ENCODE assay signal across 26 cellular contexts in genomic region chr18:3138274-3138975, GRCh38.
DNase-seq lines count a peak whose midpoint lies in the region; ATAC-seq and TF ChIP-seq lines count a peak whose summit lies in the region.
"Had no signal": no experiment of that assay in that cellular context is flagged by ENCODE, and none has a peak within 500 bp of the region (broad histone marks: within the 10 kb centered on the region; RNA-seq: fewer than 3 reads in every experiment).

No MANE protein-coding gene starts in this region.

- TF ChIP-seq CTCF in VCaP (conservative IDR thresholded peaks at IDR 0.05) (no peak), gastrocnemius medialis (IDR thresholded peaks at IDR 0.05 in 4 of 5, conservative IDR thresholded peaks at IDR 0.05 in 1 of 5) (no peak)

- H3K9me3 ChIP-seq in right cardiac atrium (ENCODE audit: control insufficient read depth, low read length): no peaks in the 10 kb centered on the region
- H3K9me3 ChIP-seq in gastrocnemius medialis: no peaks in the 10 kb centered on the region

- H3K27ac ChIP-seq in VCaP (peak overlapping the region; percentile 54), right cardiac atrium (ENCODE audit: low read length) (peak overlapping the region; percentile 57), gastrocnemius medialis (peak overlapping the region; percentile 65 to 82 (median 76))
- H3K27ac ChIP-seq: KMS-11, RWPE1, SK-N-MC had no signal

- ATAC-seq in Right ventricle myocardium superior (ENCODE audit: poor library complexity) (peak; percentile 2), Right ventricle myocardium inferior (no peak), right cardiac atrium (no peak), gastrocnemius medialis (no peak), HG02588 (IDR thresholded peaks at IDR 0.05; ENCODE audit: unreplicated experiment) (no peak), GM18870 (IDR thresholded peaks at IDR 0.05; ENCODE audit: unreplicated experiment) (no peak)
- ATAC-seq: Panc1 had no signal

- in situ Hi-C loops in gastrocnemius medialis (cut with MboI; ENCODE audit: low sequenced_read_pairs in 4 of 4): loop anchor here in 3 of 4 donors (10.0 to 25.0 kb wide), 2 partner anchors 194 to 201 kb away; no protein-coding TSS in a partner anchor

- WGBS in right cardiac atrium: 70% methylated on average over 11 of the region's 11 CpGs

- DNase-seq in Right ventricle myocardium superior (no peak), Right ventricle myocardium inferior (ENCODE audit: missing footprints) (no peak), right cardiac atrium (no peak), gastrocnemius medialis (no peak), NCI-H187 (lab: John Stamatoyannopoulos, UW) (no peak)
- DNase-seq: Calu3, DND-41, H7, HFFc6, IMR-90, NCI-H1092, NCI-H1417 treated with DMSO at 0.1 percent for 48 hours, NCI-H1694 treated with DMSO at 0.1 percent for 48 hours, NCI-H2081 treated with DMSO at 0.1 percent for 48 hours, NCI-H2171, NCI-H226, NCI-H510A, NCI-H69, SIG-M5 had no signal

- H3K4me1 ChIP-seq in right cardiac atrium (ENCODE audit: control insufficient read depth, insufficient read depth, low read length): peaks cover 2% of the 10 kb centered on the region
- peaks cover 9 to 36% of the 10 kb centered on the region in 2 donors for H3K4me1 ChIP-seq in gastrocnemius medialis

- TF ChIP-seq POLR2A in gastrocnemius medialis (IDR thresholded peaks at IDR 0.05): no peak

- H3K4me3 ChIP-seq in right cardiac atrium (ENCODE audit: low read length): no peak overlapping the region
- no peak overlapping the region for H3K4me3 ChIP-seq in gastrocnemius medialis
- H3K4me3 ChIP-seq: SK-N-MC had no signal

- intact Hi-C loops in Right ventricle myocardium superior (cut with DNase I) (no loop called here), Right ventricle myocardium inferior (cut with DNase I) (no loop called here), right cardiac atrium (cut with DNase I) (loop anchor here in 1 of 4 donors (10.0 kb wide), 1 partner anchor 204 kb away; no protein-coding TSS in a partner anchor), gastrocnemius medialis (cut with DNase I; ENCODE audit: low total_unique reads) (no loop called here)

- H3K36me3 ChIP-seq in gastrocnemius medialis: peaks cover 0 to 17% of the 10 kb centered on the region in 2 donors

- H3K27me3 ChIP-seq in right cardiac atrium (ENCODE audit: control insufficient read depth, insufficient read depth) (no peaks in the 10 kb centered on the region), gastrocnemius medialis (no peaks in the 10 kb centered on the region)
